Comparison of ENCODE assay signal across 8 cellular contexts in genomic region chr6:53065266-53066058, GRCh38. TPM values are rescaled to one million over a fixed set of nuclear protein-coding genes. Genes with fewer than 3 reads are reported as not detected.
DNase-seq lines count a peak whose midpoint lies in the region; ATAC-seq and TF ChIP-seq lines count a peak whose summit lies in the region.

Gene FBXO9, plus strand, starts transcription at chr6:53065404. Its CDS starts 386 bp downstream, at chr6:53065790.

- H3K27ac ChIP-seq in muscle layer of duodenum (ENCODE audit: low read length), result peak within 1 kb of the TSS; percentile 94

- H3K4me3 ChIP-seq in AG10803 (ENCODE audit: low read length) (peak within 1 kb of the TSS; percentile 85), epithelial cell of proximal tubule (ENCODE audit: low read depth, low read length) (peak within 1 kb of the TSS; percentile 85), muscle layer of duodenum (ENCODE audit: low read depth in 1 of 2, low read length in 2 of 2) (peak within 1 kb of the TSS; percentile 98 to 99)

- H3K9me3 ChIP-seq in muscle layer of duodenum (ENCODE audit: control insufficient read depth in 1 of 2, low read length in 2 of 2), result no peaks in the 10 kb centered on the region

- ATAC-seq in GM18868 (IDR thresholded peaks at IDR 0.05; ENCODE audit: unreplicated experiment) (peak; percentile 42), HG03095 (IDR thresholded peaks at IDR 0.05; ENCODE audit: unreplicated experiment) (peak; percentile 45)

- H3K36me3 ChIP-seq in muscle layer of duodenum (ENCODE audit: control insufficient read depth in 1 of 2, insufficient read depth in 2 of 2, low read length in 2 of 2), result peaks cover 3 to 10% of the 10 kb centered on the region in 2 donors

- peak; percentile 25 for DNase-seq in AG10803 (ENCODE audit: low read depth)
- peak; percentile 89 for DNase-seq in NCI-H748 treated with DMSO at 0.1 percent for 48 hours (lab: John Stamatoyannopoulos, UW)
- peak; percentile 37 for DNase-seq in activated CD8-positive, alpha-beta memory T cell treated with anti-CD3 and anti-CD28 coated beads, Interleukin-2, amount 50 U/mL, for 24 hours (ENCODE audit: extremely low read depth)
- no peak for DNase-seq in epithelial cell of proximal tubule (ENCODE audit: low read depth)
- DNase-seq in stimulated activated CD8-positive, alpha-beta memory T cell treated with anti-CD3 and anti-CD28 coated beads, Interleukin-7, amount 100 ng/mL, for 4 hours (ENCODE audit: low read depth in 2 of 2), result peak; percentile 48 to 77

- no peaks in the 10 kb centered on the region for H3K27me3 ChIP-seq in muscle layer of duodenum (ENCODE audit: low read depth, low read length)

- peaks cover 0 to 40% of the 10 kb centered on the region in 2 donors for H3K4me1 ChIP-seq in muscle layer of duodenum (ENCODE audit: control insufficient read depth in 1 of 2, insufficient read depth in 2 of 2, low read length in 2 of 2)

- TF ChIP-seq CTCF in AG10803 (conservative IDR thresholded peaks at IDR 0.05; ENCODE audit: low read length) (no peak), epithelial cell of proximal tubule (conservative IDR thresholded peaks at IDR 0.05; ENCODE audit: low read depth, low read length) (no peak)

RNA-seq across cellular contexts. Expression of gene FBXO9, which starts in this region (rescaled TPM):
- 20.7 and 48.8 TPM in 2 replicates for total RNA-seq in epithelial cell of proximal tubule
